19 cellular contexts compared by ENCODE assay signal in the genomic region with DNA sequence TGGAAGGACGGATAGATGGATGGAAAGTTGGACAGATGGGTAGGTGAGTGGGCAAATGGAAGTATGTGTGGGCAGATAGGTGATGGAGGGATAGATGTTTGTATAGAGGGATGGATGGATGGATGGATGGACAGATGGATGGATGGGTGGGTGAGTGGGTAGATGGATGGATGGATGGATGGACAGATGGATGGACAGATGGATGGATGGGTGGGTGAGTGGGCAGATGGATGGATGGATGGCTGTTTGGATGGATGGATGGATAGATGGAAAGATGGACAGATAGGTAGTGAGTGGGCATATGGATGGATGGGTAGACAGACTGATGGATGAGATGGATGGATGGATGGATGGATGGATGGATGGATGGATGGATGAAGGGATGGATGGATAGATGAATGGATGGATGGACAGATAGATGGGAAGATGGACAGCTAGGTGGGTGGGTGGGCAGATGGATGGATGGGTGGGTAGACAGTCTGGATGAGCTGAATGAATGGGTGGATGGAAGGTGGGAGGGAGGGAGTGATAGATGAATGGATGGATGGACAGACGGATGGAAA.
"Had no signal": no experiment of that assay in that cellular context is flagged by ENCODE, and none has a peak within 500 bp of the region (broad histone marks: within the 10 kb centered on the region; RNA-seq: fewer than 3 reads in every experiment).

No MANE protein-coding gene starts in this region.

- H3K4me3 ChIP-seq: MG63 had no signal

- H3K27me3 ChIP-seq: MG63 had no signal

- H3K9me3 ChIP-seq: MG63 had no signal

- H3K36me3 ChIP-seq: MG63 had no signal

- DNase-seq: KG1, MG63, NCI-H1092, NCI-H1105 treated with DMSO at 0.1 percent for 48 hours, NCI-H1417 treated with DMSO at 0.1 percent for 48 hours, NCI-H146, NCI-H187, NCI-H2029, NCI-H2081 treated with DMSO at 0.1 percent for 48 hours, NCI-H2171, NCI-H226, NCI-H446, NCI-H510A, NCI-H524 treated with DMSO at 0.1 percent for 48 hours, NCI-H774, Right ventricle myocardium superior, SIG-M5 had no signal

- ATAC-seq: SK-N-SH treated with all-trans-retinoic acid at 6 μM for 48 hours had no signal

- FAIRE-seq: RCC 7860 had no signal
